ENCODE assay signal across 14 cellular contexts in the genomic region with DNA sequence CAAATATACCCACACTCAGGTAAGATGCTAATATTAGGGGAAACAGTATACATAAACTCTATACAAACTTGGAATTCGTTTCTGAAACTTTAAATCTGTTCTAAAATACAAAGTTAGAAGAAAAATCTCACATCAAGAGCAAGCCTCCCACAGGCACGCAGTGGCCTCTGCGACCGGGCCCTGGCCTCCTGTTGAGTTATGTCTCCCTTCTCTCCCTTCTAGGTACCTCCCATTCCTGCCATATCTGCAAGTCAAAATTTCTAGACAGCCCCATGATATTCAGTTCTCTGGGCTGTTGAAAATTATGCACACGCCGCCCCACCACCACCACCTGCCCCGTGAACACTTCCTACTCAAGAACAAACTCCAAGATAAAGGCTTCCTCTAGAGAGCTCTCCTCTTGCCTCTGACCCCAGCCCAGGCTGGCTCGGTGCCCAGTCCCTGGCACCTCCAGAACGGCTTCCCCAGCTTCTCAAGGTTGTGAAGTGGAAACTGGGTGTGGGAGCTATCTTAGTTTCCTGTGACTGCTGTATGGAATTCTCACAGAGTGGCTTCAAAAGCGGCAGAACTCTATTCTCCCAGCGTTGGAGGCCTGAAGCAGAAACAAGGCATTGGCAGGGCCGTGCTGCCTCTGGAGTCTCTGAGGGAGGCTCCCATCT. TPM values are rescaled to one million over a fixed set of nuclear protein-coding genes. Genes with fewer than 3 reads are reported as not detected.
DNase-seq lines count a peak whose midpoint lies in the region; ATAC-seq and TF ChIP-seq lines count a peak whose summit lies in the region.
"Had no signal": no experiment of that assay in that cellular context is flagged by ENCODE, and none has a peak within 500 bp of the region (broad histone marks: within the 10 kb centered on the region; RNA-seq: fewer than 3 reads in every experiment).

No MANE protein-coding gene starts in this region.

- peak; percentile 10 to 11 for DNase-seq in activated T-cell treated with anti-CD3 and anti-CD28 coated beads, Interleukin-2, amount 50 U/mL, for 48 hours
- no peak for DNase-seq in activated T-cell treated with anti-CD3 and anti-CD28 coated beads, Interleukin-2, amount 50 U/mL, for 72 hours
- DNase-seq in OCI-LY7 (ENCODE audit: low spot score) (no peak), islet precursor cell (peak; percentile 32), thyroid gland (peak; percentile 78 to 88), NCI-H2196 (lab: John Stamatoyannopoulos, UW; ENCODE audit: unreplicated experiment) (no peak)
- DNase-seq in stimulated activated effector memory CD8-positive, alpha-beta T cell treated with anti-CD3 and anti-CD28 coated beads, Interleukin-12 subunit alpha, Interleukin-12 subunit beta, amount 100 ng/mL, for 72 hours (ENCODE audit: low spot score in 2 of 2), result no peak
- DNase-seq: Caco-2; NCI-H2171; stimulated activated CD4-positive, alpha-beta T cell treated with anti-CD3 and anti-CD28 coated beads, Interleukin-2, amount 100 ng/mL, for 48 hours had no signal

- no peaks in the 10 kb centered on the region for H3K27me3 Mint-ChIP-seq in activated T-cell treated with anti-CD3 and anti-CD28 coated beads, Interleukin-2, amount 50 U/mL, for 72 hours (ENCODE audit: low read depth)

- POLR2A ChIA-PET in OCI-LY7 (lab: Charles Lee), result interaction anchor here (0.7 kb wide), 2 partner anchors 22 to 43 kb away, joined by 4 read pairs; no protein-coding TSS in a partner anchor

- WGBS in thyroid gland, 2 donors, result 46 to 51% methylated on average over 12 of the region's 12 CpGs

- H3K4me2 ChIP-seq in OCI-LY7 (ENCODE audit: low read length), result 0 out of 2 replicates have a peak overlapping the region, but pooled peaks have one; percentile 33

- no peak for TF ChIP-seq CTCF in OCI-LY7 (conservative IDR thresholded peaks at IDR 0.05; ENCODE audit: low read length)
- no peak for TF ChIP-seq CTCF in thyroid gland (IDR thresholded peaks at IDR 0.05)

- no peaks in the 10 kb centered on the region for H4K20me1 ChIP-seq in OCI-LY7 (ENCODE audit: insufficient read depth, low read length)

- H3K9me3 ChIP-seq in OCI-LY7 (ENCODE audit: low read length) (no peaks in the 10 kb centered on the region), thyroid gland (no peaks in the 10 kb centered on the region)
- H3K9me3 ChIP-seq: Caco-2, gastroesophageal sphincter had no signal

- peaks cover 30% of the 10 kb centered on the region for H3K4me1 Mint-ChIP-seq in activated T-cell treated with anti-CD3 and anti-CD28 coated beads, Interleukin-2, amount 50 U/mL, for 72 hours (ENCODE audit: low read depth)
- H3K4me1 Mint-ChIP-seq in stimulated activated effector memory CD8-positive, alpha-beta T cell treated with anti-CD3 and anti-CD28 coated beads, Interleukin-12 subunit alpha, Interleukin-12 subunit beta, amount 100 ng/mL, for 72 hours, result peaks cover 13% of the 10 kb centered on the region

- H3K36me3 ChIP-seq in OCI-LY7 (ENCODE audit: insufficient read depth, low read length) (no peaks in the 10 kb centered on the region), thyroid gland (no peaks in the 10 kb centered on the region)
- H3K36me3 ChIP-seq: gastroesophageal sphincter had no signal

- no peaks in the 10 kb centered on the region for H3K9me2 ChIP-seq in OCI-LY7 (ENCODE audit: insufficient read depth, low read length)

- no peak overlapping the region for H2AFZ ChIP-seq in OCI-LY7 (ENCODE audit: low read length)

- intact Hi-C loops in OCI-LY7 (cut with micrococcal nuclease; ENCODE audit: unreplicated experiment) (loop anchor here (5.0 kb wide), 1 partner anchor 38 kb away; the partner anchor contains the start of gene LRP8), thyroid gland (cut with DNase I) (no loop called here)

- H3K27ac ChIP-seq in OCI-LY7 (ENCODE audit: low read depth, low read length, poor library complexity, severe bottlenecking) (no peak overlapping the region), thyroid gland (no peak overlapping the region)
- H3K27ac ChIP-seq: gastroesophageal sphincter, SK-N-MC, VCaP had no signal

- TF ChIP-seq POLR2A in thyroid gland (IDR thresholded peaks at IDR 0.05), result no peak

- H3K4me3 ChIP-seq in OCI-LY7 (ENCODE audit: low read depth, low read length, poor library complexity, severe bottlenecking) (no peak overlapping the region), thyroid gland (replicated peaks in 1 of 3) (no peak overlapping the region)
- H3K4me3 ChIP-seq: gastroesophageal sphincter, SK-N-MC had no signal

- BruUV-seq in OCI-LY7 (replicated peaks; lab: Mats Ljungman, UMichigan), result no TSS peak

- H3K27ac Mint-ChIP-seq in activated T-cell treated with anti-CD3 and anti-CD28 coated beads, Interleukin-2, amount 50 U/mL, for 72 hours, result no peak overlapping the region
- no peak overlapping the region for H3K27ac Mint-ChIP-seq in stimulated activated effector memory CD8-positive, alpha-beta T cell treated with anti-CD3 and anti-CD28 coated beads, Interleukin-12 subunit alpha, Interleukin-12 subunit beta, amount 100 ng/mL, for 72 hours

- no peaks in the 10 kb centered on the region for H3K9me3 Mint-ChIP-seq in activated T-cell treated with anti-CD3 and anti-CD28 coated beads, Interleukin-2, amount 50 U/mL, for 72 hours
- H3K9me3 Mint-ChIP-seq in stimulated activated effector memory CD8-positive, alpha-beta T cell treated with anti-CD3 and anti-CD28 coated beads, Interleukin-12 subunit alpha, Interleukin-12 subunit beta, amount 100 ng/mL, for 72 hours, result no peaks in the 10 kb centered on the region

- H3K4me1 ChIP-seq in OCI-LY7 (ENCODE audit: insufficient read depth, low read length, poor library complexity, severe bottlenecking), result peaks cover 9% of the 10 kb centered on the region
- H3K4me1 ChIP-seq in thyroid gland, result peaks cover 4 to 6% of the 10 kb centered on the region in 2 donors
- H3K4me1 ChIP-seq: Caco-2, gastroesophageal sphincter had no signal

- ATAC-seq in activated T-cell treated with anti-CD3 and anti-CD28 coated beads, Interleukin-2, amount 50 U/mL, for 72 hours (replicated peaks in 1 of 2), result no peak
- ATAC-seq in GM19351 (IDR thresholded peaks at IDR 0.05; ENCODE audit: unreplicated experiment), result no peak
- ATAC-seq in stimulated activated effector memory CD8-positive, alpha-beta T cell treated with anti-CD3 and anti-CD28 coated beads, Interleukin-12 subunit alpha, Interleukin-12 subunit beta, amount 100 ng/mL, for 72 hours, result no peak
- ATAC-seq: gastroesophageal sphincter had no signal

- H3K27me3 ChIP-seq in thyroid gland, result no peaks in the 10 kb centered on the region

- CTCF ChIA-PET in OCI-LY7 (lab: Charles Lee; ENCODE audit: unreplicated experiment), result no interaction called here

- H3K4me3 Mint-ChIP-seq in activated T-cell treated with anti-CD3 and anti-CD28 coated beads, Interleukin-2, amount 50 U/mL, for 72 hours, result no peak overlapping the region
- no peak overlapping the region for H3K4me3 Mint-ChIP-seq in stimulated activated effector memory CD8-positive, alpha-beta T cell treated with anti-CD3 and anti-CD28 coated beads, Interleukin-12 subunit alpha, Interleukin-12 subunit beta, amount 100 ng/mL, for 72 hours

- H3K36me3 Mint-ChIP-seq in activated T-cell treated with anti-CD3 and anti-CD28 coated beads, Interleukin-2, amount 50 U/mL, for 72 hours (ENCODE audit: insufficient read depth in 2 of 2), result no peaks in the 10 kb centered on the region
- no peaks in the 10 kb centered on the region for H3K36me3 Mint-ChIP-seq in stimulated activated effector memory CD8-positive, alpha-beta T cell treated with anti-CD3 and anti-CD28 coated beads, Interleukin-12 subunit alpha, Interleukin-12 subunit beta, amount 100 ng/mL, for 72 hours

- no peaks in the 10 kb centered on the region for H3K79me2 ChIP-seq in OCI-LY7 (ENCODE audit: insufficient read depth, low read depth, low read length)

RNA-seq across cellular contexts. Expression of gene LRP8, which starts 37.7 kb away (rescaled TPM):
- total RNA-seq in activated T-cell treated with anti-CD3 and anti-CD28 coated beads, Interleukin-2, amount 50 U/mL, for 72 hours, result 10 to 100 TPM; 31.4 to 36.5 TPM
- 57.5 and 65.6 TPM in 2 replicates for total RNA-seq in OCI-LY7 (2014; rRNA removed; shearing (Covaris generic))
- total RNA-seq in OCI-LY7 (2022) (67.5 and 70.0 TPM in 2 replicates), thyroid gland (100 to 1,000 TPM in 3 of 4 donors, 10 to 100 TPM in 1; 92.8 to 200 (median 143) TPM)

Comparison
In these comparisons a context has a peak if more than half of its experiments do, and no peak if none do; other contexts are left out.
1. DNase-seq: peak in activated T-cell treated with anti-CD3 and anti-CD28 coated beads, Interleukin-2, amount 50 U/mL, for 48 hours (2 of 2), islet precursor cell (single experiment) and thyroid gland (2 of 2); none in activated T-cell treated with anti-CD3 and anti-CD28 coated beads, Interleukin-2, amount 50 U/mL, for 72 hours (0 of 2), OCI-LY7 (single experiment), NCI-H2196 (single experiment) and stimulated activated effector memory CD8-positive, alpha-beta T cell treated with anti-CD3 and anti-CD28 coated beads, Interleukin-12 subunit alpha, Interleukin-12 subunit beta, amount 100 ng/mL, for 72 hours (0 of 2).